18 cellular contexts compared by ENCODE assay signal in the genomic region with DNA sequence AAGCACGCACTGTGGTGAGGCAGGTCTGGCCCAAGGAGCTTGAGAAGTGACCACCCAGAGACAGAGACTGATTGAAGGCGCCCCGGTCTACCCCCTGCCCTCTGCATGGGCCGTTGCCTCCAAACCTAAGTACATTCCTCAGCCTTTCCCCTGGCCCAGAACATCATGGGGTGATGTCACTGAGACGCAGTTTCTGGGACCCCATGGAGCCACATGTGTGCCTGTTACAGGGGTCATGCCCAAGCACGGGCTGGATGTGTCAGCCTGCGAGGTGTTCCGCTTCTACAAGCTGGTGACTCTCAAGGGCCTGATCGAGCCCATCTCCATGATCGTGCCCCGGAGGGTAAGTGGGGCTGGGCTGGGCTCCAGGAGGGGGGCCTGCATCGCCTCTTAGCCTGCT.
DNase-seq lines count a peak whose midpoint lies in the region; ATAC-seq and TF ChIP-seq lines count a peak whose summit lies in the region.
"Had no signal": no experiment of that assay in that cellular context is flagged by ENCODE, and none has a peak within 500 bp of the region (broad histone marks: within the 10 kb centered on the region; RNA-seq: fewer than 3 reads in every experiment).

No MANE protein-coding gene starts in this region.

- H4K20me1 ChIP-seq in BLaER1 (no peaks in the 10 kb centered on the region), Loucy (ENCODE audit: insufficient read depth, low read length, poor library complexity, severe bottlenecking) (no peaks in the 10 kb centered on the region), neural progenitor cell (ENCODE audit: low read depth) (no peaks in the 10 kb centered on the region)

- peak overlapping the region; percentile 63 for H3K27ac ChIP-seq in BLaER1
- no peak overlapping the region for H3K27ac ChIP-seq in neural progenitor cell
- H3K27ac ChIP-seq: 22Rv1 had no signal

- peak overlapping the region; percentile 8 for H3K27ac Mint-ChIP-seq in neural progenitor cell
- H3K27ac Mint-ChIP-seq: B cell; CD4-positive, alpha-beta memory T cell; GM23338; HFFc6 had no signal

- no peaks in the 10 kb centered on the region for H3K9me2 ChIP-seq in Loucy (replicated peaks; ENCODE audit: low read depth, low read length)

- H3K27me3 Mint-ChIP-seq in neural progenitor cell (ENCODE audit: insufficient read depth, low read depth): peaks cover 4% of the 10 kb centered on the region

- no peaks in the 10 kb centered on the region for H3F3A ChIP-seq in Loucy (ENCODE audit: low read depth)
- no peaks in the 10 kb centered on the region for H3F3A ChIP-seq in neural progenitor cell (ENCODE audit: low read depth)

- no peak for ATAC-seq in HG03159 (IDR thresholded peaks at IDR 0.05; ENCODE audit: unreplicated experiment)
- ATAC-seq in HG02981 (IDR thresholded peaks at IDR 0.05; ENCODE audit: unreplicated experiment): no peak
- ATAC-seq: GM23338 had no signal

- no peaks in the 10 kb centered on the region for H3K9me3 ChIP-seq in BLaER1
- H3K9me3 ChIP-seq in Loucy (ENCODE audit: insufficient read depth, low read depth, low read length): no peaks in the 10 kb centered on the region
- no peaks in the 10 kb centered on the region for H3K9me3 ChIP-seq in neural progenitor cell (ENCODE audit: low read depth)
- H3K9me3 ChIP-seq: HAP-1 had no signal

- DNase-seq in neural progenitor cell (ENCODE audit: low spot score) (no peak), NCI-H524 (lab: John Stamatoyannopoulos, UW) (no peak)
- DNase-seq: C1 segment of cervical spinal cord; Calu3; CD4-positive, alpha-beta memory T cell; COR-L47; DMS53; DMS79 treated with DMSO at 0.1 percent for 48 hours; GF-D8; HFFc6 had no signal

- H3K4me3 ChIP-seq in BLaER1: no peak overlapping the region
- H3K4me3 ChIP-seq in Loucy (ENCODE audit: low read length, poor library complexity, severe bottlenecking): no peak overlapping the region
- H3K4me3 ChIP-seq in neural progenitor cell: no peak overlapping the region
- H3K4me3 ChIP-seq: GM23338, HAP-1 had no signal

- TF ChIP-seq CTCF in Loucy (conservative IDR thresholded peaks at IDR 0.05; ENCODE audit: low read length) (no peak), neural progenitor cell (IDR thresholded peaks at IDR 0.05) (no peak)

- H3K27me3 ChIP-seq in BLaER1: no peaks in the 10 kb centered on the region
- no peaks in the 10 kb centered on the region for H3K27me3 ChIP-seq in Loucy (ENCODE audit: insufficient read depth, low read length, poor library complexity, severe bottlenecking)
- no peaks in the 10 kb centered on the region for H3K27me3 ChIP-seq in neural progenitor cell

- peaks cover 4% of the 10 kb centered on the region for H3K4me1 Mint-ChIP-seq in neural progenitor cell
- H3K4me1 Mint-ChIP-seq: B cell, GM23338 had no signal

- peaks cover 22% of the 10 kb centered on the region for H3K4me1 ChIP-seq in BLaER1
- peaks cover 17% of the 10 kb centered on the region for H3K4me1 ChIP-seq in Loucy (ENCODE audit: insufficient read depth, low read length, poor library complexity, severe bottlenecking)
- no peaks in the 10 kb centered on the region for H3K4me1 ChIP-seq in neural progenitor cell
- H3K4me1 ChIP-seq: HAP-1 had no signal

- no peaks in the 10 kb centered on the region for H3K9me3 Mint-ChIP-seq in neural progenitor cell
- H3K9me3 Mint-ChIP-seq: GM23338, HFFc6 had no signal

- H3K36me3 Mint-ChIP-seq in neural progenitor cell: peaks cover 13% of the 10 kb centered on the region
- H3K36me3 Mint-ChIP-seq: CD4-positive, alpha-beta memory T cell had no signal

- H3K79me2 ChIP-seq in Loucy (ENCODE audit: insufficient read depth, low read length) (no peaks in the 10 kb centered on the region), neural progenitor cell (ENCODE audit: low read depth) (no peaks in the 10 kb centered on the region)

- no peak overlapping the region for H3K4me3 Mint-ChIP-seq in neural progenitor cell
- H3K4me3 Mint-ChIP-seq: B cell; CD4-positive, alpha-beta memory T cell; GM23338; HFFc6 had no signal

- H3K36me3 ChIP-seq in BLaER1: peaks cover 27% of the 10 kb centered on the region
- H3K36me3 ChIP-seq in Loucy (ENCODE audit: insufficient read depth, low read length): no peaks in the 10 kb centered on the region
- H3K36me3 ChIP-seq in neural progenitor cell: no peaks in the 10 kb centered on the region
- H3K36me3 ChIP-seq: HAP-1 had no signal

- H3K4me2 ChIP-seq in BLaER1 (peak overlapping the region; percentile 77), Loucy (ENCODE audit: low read depth, low read length, poor library complexity, severe bottlenecking) (peak overlapping the region; percentile 36), neural progenitor cell (no peak overlapping the region)
- H3K4me2 ChIP-seq: GM23338 had no signal

- no peak overlapping the region for H3K9ac ChIP-seq in BLaER1
- no peak overlapping the region for H3K9ac ChIP-seq in Loucy (ENCODE audit: low read depth, low read length, poor library complexity, severe bottlenecking)
- H3K9ac ChIP-seq in neural progenitor cell: no peak overlapping the region

- no peak overlapping the region for H2AFZ ChIP-seq in Loucy (ENCODE audit: low read length)
- H2AFZ ChIP-seq in neural progenitor cell (replicated peaks): no peak overlapping the region
- H2AFZ ChIP-seq: GM23338 had no signal
